ENCODE assay signal across 9 cellular contexts in the genomic region with DNA sequence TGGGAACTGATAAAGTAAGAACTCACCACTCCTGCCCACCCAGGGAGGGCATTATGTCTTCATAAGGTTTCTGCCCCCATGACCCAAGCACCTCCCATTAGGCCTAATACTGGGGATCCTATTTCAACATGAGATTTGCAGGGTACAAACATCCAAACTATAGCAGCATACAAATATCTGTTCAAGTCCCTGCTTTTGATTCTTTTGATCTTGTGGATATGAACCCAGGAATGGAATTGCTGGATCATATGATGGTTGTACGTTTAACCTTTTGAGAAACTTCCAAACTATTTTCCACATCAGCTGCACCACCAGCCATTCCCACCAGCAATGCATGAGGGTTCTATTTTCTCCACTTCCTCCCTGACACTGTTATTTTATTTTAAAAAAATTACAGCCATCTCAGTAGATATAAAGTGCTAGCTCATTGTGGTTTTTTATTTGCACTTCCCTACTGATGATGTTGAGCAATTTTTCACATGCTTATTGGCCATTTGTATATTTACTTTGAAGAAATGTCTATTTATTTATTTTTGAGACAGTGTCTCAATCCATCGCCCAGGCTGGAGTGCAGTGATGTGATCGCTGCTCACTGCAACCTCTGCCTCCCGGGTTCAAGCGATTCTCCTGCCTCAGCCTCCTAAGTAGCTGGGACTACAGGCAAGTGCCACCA. TPM values are rescaled to one million over a fixed set of nuclear protein-coding genes. Genes with fewer than 3 reads are reported as not detected.
DNase-seq lines count a peak whose midpoint lies in the region; ATAC-seq and TF ChIP-seq lines count a peak whose summit lies in the region.
"Had no signal": no experiment of that assay in that cellular context is flagged by ENCODE, and none has a peak within 500 bp of the region (broad histone marks: within the 10 kb centered on the region; RNA-seq: fewer than 3 reads in every experiment).

No MANE protein-coding gene starts in this region.

- intact Hi-C loops in Right ventricle myocardium superior (cut with DNase I) (no loop called here), cardiac septum (cut with DNase I) (no loop called here), tibial artery (cut with DNase I; ENCODE audit: low total_unique reads) (no loop called here)

- H3K4me1 ChIP-seq in lung (ENCODE audit: control insufficient read depth in 2 of 2, insufficient read depth in 2 of 2, low read length in 2 of 2) (peaks cover 0 to 3% of the 10 kb centered on the region in 2 donors), Peyer's patch (peaks cover 0 to under 1% (median 0%) of the 10 kb centered on the region in 4 donors), tibial artery (peaks cover 0 to 13% (median 3%) of the 10 kb centered on the region in 4 donors)

- WGBS in lung, 2 donors = 31 to 48% methylated on average over 5 of the region's 5 CpGs

- H3K9me3 ChIP-seq in lung (ENCODE audit: control insufficient read depth in 2 of 2, insufficient read depth in 1 of 2, low read length in 1 of 2) = no peaks in the 10 kb centered on the region
- no peaks in the 10 kb centered on the region for H3K9me3 ChIP-seq in Peyer's patch
- H3K9me3 ChIP-seq in tibial artery = no peaks in the 10 kb centered on the region

- no peak for DNase-seq in Right ventricle myocardium superior
- no peak for DNase-seq in cardiac septum (ENCODE audit: low spot score)
- DNase-seq in chondrocyte (ENCODE audit: low spot score) = no peak
- DNase-seq in lung (ENCODE audit: low spot score) = no peak
- no peak for DNase-seq in Peyer's patch
- DNase-seq in tibial artery = no peak

- peaks cover 26% of the 10 kb centered on the region for H3K4me1 Mint-ChIP-seq in chondrocyte (ENCODE audit: low read depth)

- no peaks in the 10 kb centered on the region for H3K27me3 Mint-ChIP-seq in chondrocyte (ENCODE audit: low read depth)

- ATAC-seq in Right ventricle myocardium superior (ENCODE audit: poor library complexity) (peak; percentile 50), lung (ENCODE audit: insufficient read depth, low FRiP score) (peak; percentile 37), HG02970 (IDR thresholded peaks at IDR 0.05; ENCODE audit: low FRiP score, unreplicated experiment) (no peak), GM18498 (IDR thresholded peaks at IDR 0.05; ENCODE audit: unreplicated experiment) (no peak)
- ATAC-seq: activated naive CD4-positive, alpha-beta T cell treated with anti-CD3 and anti-CD28 coated beads, Interleukin-2, amount 50 U/mL, for 72 hours had no signal

- H3K4me3 ChIP-seq in lung = no peak overlapping the region
- no peak overlapping the region for H3K4me3 ChIP-seq in Peyer's patch
- H3K4me3 ChIP-seq in tibial artery = no peak overlapping the region

- no peak for TF ChIP-seq POLR2A in Peyer's patch (IDR thresholded peaks at IDR 0.05)

- H3K9me3 Mint-ChIP-seq in chondrocyte (ENCODE audit: low read depth) = no peaks in the 10 kb centered on the region
- H3K9me3 Mint-ChIP-seq: activated naive CD4-positive, alpha-beta T cell treated with anti-CD3 and anti-CD28 coated beads, Interleukin-2, amount 50 U/mL, for 72 hours had no signal

- H3K27ac ChIP-seq in lung (ENCODE audit: low read depth in 1 of 2, low read length in 1 of 2) = peak overlapping the region in 1 of 2 donors; percentile 73
- H3K27ac ChIP-seq in Peyer's patch = peak overlapping the region in 2 of 4 donors; percentile 38 to 57
- no peak overlapping the region for H3K27ac ChIP-seq in tibial artery

- H3K27ac Mint-ChIP-seq in chondrocyte (ENCODE audit: unreplicated experiment) = peak overlapping the region; percentile 79
- H3K27ac Mint-ChIP-seq: activated naive CD4-positive, alpha-beta T cell treated with anti-CD3 and anti-CD28 coated beads, Interleukin-2, amount 50 U/mL, for 72 hours had no signal

- no peak overlapping the region for H3K4me3 Mint-ChIP-seq in chondrocyte (ENCODE audit: unreplicated experiment)

- H3K27me3 ChIP-seq in lung (ENCODE audit: control insufficient read depth, insufficient read depth) (no peaks in the 10 kb centered on the region), Peyer's patch (no peaks in the 10 kb centered on the region), tibial artery (no peaks in the 10 kb centered on the region)

- peaks cover 3 to 4% of the 10 kb centered on the region in 2 donors for H3K36me3 ChIP-seq in lung (ENCODE audit: control insufficient read depth in 2 of 2, insufficient read depth in 2 of 2, low read length in 2 of 2)
- H3K36me3 ChIP-seq in Peyer's patch = peaks cover 0 to 6% (median 0%) of the 10 kb centered on the region in 3 donors
- peaks cover 0 to 7% (median 4%) of the 10 kb centered on the region in 3 donors for H3K36me3 ChIP-seq in tibial artery

- peaks cover 3% of the 10 kb centered on the region for H3K36me3 Mint-ChIP-seq in chondrocyte (ENCODE audit: low read depth)

- TF ChIP-seq CTCF in chondrocyte (IDR thresholded peaks at IDR 0.05) (no peak), lung (IDR thresholded peaks at IDR 0.05; ENCODE audit: control extremely low read depth, extremely low read depth) (no peak), Peyer's patch (IDR thresholded peaks at IDR 0.05) (no peak), tibial artery (IDR thresholded peaks at IDR 0.05) (no peak)

RNA-seq across cellular contexts. Expression of gene ATG16L2, which starts 7.1 kb away (rescaled TPM):
- total RNA-seq in Right ventricle myocardium superior = 16.8 TPM
- 21.4 TPM for total RNA-seq in cardiac septum
- total RNA-seq in chondrocyte = 7.9 to 14.8 TPM (median 9.9 TPM) in 3 replicates
- total RNA-seq in lung = 10 to 100 TPM; 42.6 to 61.9 TPM
- polyA plus RNA-seq in lung = 10 to 100 TPM; 60.8 to 86.0 TPM
- 100 to 1,000 TPM in 1 of 4 donors, 10 to 100 TPM in 3; 39.9 to 226 (median 65.0) TPM for total RNA-seq in Peyer's patch

RNA-seq across cellular contexts. Expression of gene STARD10, which starts 13.3 kb away (rescaled TPM):
- 117 TPM for total RNA-seq in Right ventricle myocardium superior
- total RNA-seq in cardiac septum = 45.2 TPM
- total RNA-seq in chondrocyte = 58.8 to 81.0 TPM (median 79.4 TPM) in 3 replicates
- 100 to 1,000 TPM in 1 of 2 donors, 10 to 100 TPM in 1; 97.1 to 108 TPM for total RNA-seq in lung
- 100 to 1,000 TPM in 1 of 2 donors, 10 to 100 TPM in 1; 66.5 to 198 TPM for polyA plus RNA-seq in lung
- total RNA-seq in Peyer's patch = 100 to 1,000 TPM; 118 to 187 (median 168) TPM

RNA-seq across cellular contexts. Expression of gene ARAP1, which starts 54.9 kb away (rescaled TPM):
- total RNA-seq in Right ventricle myocardium superior (58.0 TPM), cardiac septum (46.3 TPM), chondrocyte (45.3 to 67.4 TPM (median 48.1 TPM) in 3 replicates), lung (100 to 1,000 TPM; 168 to 218 TPM), Peyer's patch (100 to 1,000 TPM; 122 to 285 (median 145) TPM)
- 100 to 1,000 TPM; 134 to 178 TPM for polyA plus RNA-seq in lung

Comparison
In these comparisons a context has a peak if more than half of its experiments do, and no peak if none do; other contexts are left out.
1. ATAC-seq: peak in Right ventricle myocardium superior (single experiment) and lung (single experiment); none in HG02970 (single experiment) and GM18498 (single experiment).